In the genomic region with DNA sequence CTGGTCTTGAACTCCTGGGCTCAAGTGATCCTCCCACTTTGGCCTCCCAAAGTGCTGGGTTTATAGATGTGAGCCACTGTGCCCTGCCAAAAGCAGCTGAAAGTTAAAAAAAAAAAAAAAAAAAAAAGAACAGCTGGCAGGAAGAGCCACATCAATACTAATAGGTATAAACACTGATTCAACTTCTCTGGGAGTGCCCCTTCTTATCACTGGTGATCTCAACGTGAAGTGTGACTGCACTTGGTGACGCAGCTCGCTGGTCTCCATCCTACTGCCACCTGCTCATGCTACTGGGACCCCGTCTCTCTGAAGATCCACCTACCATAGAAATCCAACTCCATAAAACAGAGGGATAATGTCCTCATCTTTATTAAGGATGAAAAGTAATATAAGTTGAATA, we compare ENCODE assay signal across 13 cellular contexts.
A peak's percentile ranks its signal among the peaks of the same experiment; 100 is the strongest.
DNase-seq lines count a peak whose midpoint lies in the region; ATAC-seq lines count a peak whose summit lies in the region.
"Had no signal": no experiment of that assay in that cellular context is flagged by ENCODE, and none has a peak within 500 bp of the region (broad histone marks: within the 10 kb centered on the region; RNA-seq: fewer than 3 reads in every experiment).

No MANE protein-coding gene starts in this region.

- H3K36me3 Mint-ChIP-seq in effector memory CD8-positive, alpha-beta T cell (ENCODE audit: insufficient read depth) = peaks cover 7% of the 10 kb centered on the region
- H3K36me3 Mint-ChIP-seq: IgD-negative memory B cell, natural killer cell had no signal

- ATAC-seq in effector memory CD8-positive, alpha-beta T cell (replicated peaks) = peak; percentile 99
- ATAC-seq in GM21825 (IDR thresholded peaks at IDR 0.05; ENCODE audit: unreplicated experiment) = no peak
- no peak for ATAC-seq in HG02885 (IDR thresholded peaks at IDR 0.05; ENCODE audit: poor library complexity, unreplicated experiment)
- no peak for ATAC-seq in GM18867 (IDR thresholded peaks at IDR 0.05; ENCODE audit: unreplicated experiment)
- ATAC-seq: sciatic nerve had no signal

- peak overlapping the region; percentile 1 to 33 for H3K4me3 Mint-ChIP-seq in effector memory CD8-positive, alpha-beta T cell
- H3K4me3 Mint-ChIP-seq: IgD-negative memory B cell, natural killer cell had no signal

- H3K27ac Mint-ChIP-seq in effector memory CD8-positive, alpha-beta T cell = peak overlapping the region; percentile 78 to 84
- H3K27ac Mint-ChIP-seq: natural killer cell had no signal

- peak; percentile 55 for DNase-seq in T-helper 9 cell
- DNase-seq in activated T-cell treated with anti-CD3 and anti-CD28 coated beads for 48 hours (ENCODE audit: low read depth) = peak; percentile 42
- peak in 2 of 3 experiments; percentile 21 to 27 for DNase-seq in effector memory CD8-positive, alpha-beta T cell
- DNase-seq in stimulated activated CD8-positive, alpha-beta memory T cell treated with anti-CD3 and anti-CD28 coated beads, Interleukin-7, amount 100 ng/mL, for 24 hours (ENCODE audit: low read depth) = peak; percentile 30
- no peak for DNase-seq in iPS-NIHi7 (ENCODE audit: extremely low spot score)
- DNase-seq: natural killer cell, NCI-H2029, thyroid gland had no signal

- H3K9me3 Mint-ChIP-seq in effector memory CD8-positive, alpha-beta T cell = no peaks in the 10 kb centered on the region
- H3K9me3 Mint-ChIP-seq: IgD-negative memory B cell, natural killer cell had no signal

- no peaks in the 10 kb centered on the region for H3K27me3 Mint-ChIP-seq in effector memory CD8-positive, alpha-beta T cell

- H3K4me1 Mint-ChIP-seq in effector memory CD8-positive, alpha-beta T cell (ENCODE audit: low read depth in 2 of 2) = peaks cover 26% of the 10 kb centered on the region in 2 donors
- H3K4me1 Mint-ChIP-seq: IgD-negative memory B cell, natural killer cell had no signal
